10 cellular contexts compared by ENCODE assay signal in genomic region chr6:110664933-110665332, GRCh38.
DNase-seq lines count a peak whose midpoint lies in the region; FAIRE-seq and TF ChIP-seq lines count a peak whose summit lies in the region.
"Had no signal": no experiment of that assay in that cellular context is flagged by ENCODE, and none has a peak within 500 bp of the region (broad histone marks: within the 10 kb centered on the region; RNA-seq: fewer than 3 reads in every experiment).

No MANE protein-coding gene starts in this region.

- 63 to 67% methylated on average over 1 of the region's 1 CpG for WGBS in esophagus squamous epithelium, 2 donors

- H3K4me1 ChIP-seq in esophagus squamous epithelium: peaks cover 0 to 4% (median 0%) of the 10 kb centered on the region in 3 donors

- no peak overlapping the region for H3K4me3 ChIP-seq in esophagus squamous epithelium
- H3K4me3 ChIP-seq: lung had no signal

- H3K4me1 Mint-ChIP-seq in progenitor cell of endocrine pancreas (ENCODE audit: low read depth): no peaks in the 10 kb centered on the region

- FAIRE-seq in GM12891 (lab: Jason Lieb, UNC): peak; percentile 40

- no peaks in the 10 kb centered on the region for H3K9me3 ChIP-seq in esophagus squamous epithelium

- peaks cover 6% of the 10 kb centered on the region for H3K36me3 Mint-ChIP-seq in progenitor cell of endocrine pancreas (ENCODE audit: insufficient read depth)

- in situ Hi-C loops in KBM-7 (cut with MboI; ENCODE audit: low pct_unique_long_range_greater_than_20kb, low sequenced_read_pairs): no loop called here

- peaks cover 0 to 27% (median 0%) of the 10 kb centered on the region in 3 donors for H3K36me3 ChIP-seq in esophagus squamous epithelium

- H3K4me3 Mint-ChIP-seq in progenitor cell of endocrine pancreas (ENCODE audit: low read depth): no peak overlapping the region

- DNase-seq in GM12891 (ENCODE audit: insufficient read length, low spot score) (no peak), KBM-7 (peak; percentile 77), amniotic epithelial cell (ENCODE audit: low read depth) (peak; percentile 22), progenitor cell of endocrine pancreas (ENCODE audit: low spot score, unreplicated experiment) (no peak), esophagus squamous epithelium (lab: John Stamatoyannopoulos, UW) (no peak), NCI-H146 treated with DMSO at 0.1 percent for 48 hours (lab: John Stamatoyannopoulos, UW; ENCODE audit: unreplicated experiment) (no peak), T-helper 2 cell (no peak), DMS 273 (lab: John Stamatoyannopoulos, UW; ENCODE audit: unreplicated experiment) (no peak)
- DNase-seq: NCI-H1436 treated with DMSO at 0.1 percent for 48 hours had no signal

- H3K27ac Mint-ChIP-seq in progenitor cell of endocrine pancreas: peak overlapping the region; percentile 0

- intact Hi-C loops in esophagus squamous epithelium (cut with DNase I): no loop called here

- H3K27me3 Mint-ChIP-seq in progenitor cell of endocrine pancreas: no peaks in the 10 kb centered on the region

- H3K27me3 ChIP-seq in esophagus squamous epithelium: no peaks in the 10 kb centered on the region

- H3K9me3 Mint-ChIP-seq in progenitor cell of endocrine pancreas (ENCODE audit: low read depth): no peaks in the 10 kb centered on the region

- peak overlapping the region in 2 of 4 donors; percentile 6 to 42 for H3K27ac ChIP-seq in esophagus squamous epithelium

- no peak for TF ChIP-seq POLR2A in GM12891 (IDR thresholded peaks at IDR 0.05; ENCODE audit: low read depth, low read length)
- no peak for TF ChIP-seq POLR2A in esophagus squamous epithelium (IDR thresholded peaks at IDR 0.05)

- no peak for TF ChIP-seq CTCF in progenitor cell of endocrine pancreas (IDR thresholded peaks at IDR 0.05; ENCODE audit: unreplicated experiment)
- no peak for TF ChIP-seq CTCF in esophagus squamous epithelium (IDR thresholded peaks at IDR 0.05)

TF ChIP-seq in GM12891, 5 proteins besides CTCF, POLR2A, EP300 and RAD21:
- TF ChIP-seq SPI1 (IDR thresholded peaks at IDR 0.05; ENCODE audit: low read depth, low read length) (no peak), TAF1 (IDR thresholded peaks at IDR 0.05; ENCODE audit: low read depth, low read length) (no peak), POU2F2 (IDR thresholded peaks at IDR 0.05; ENCODE audit: low read depth, low read length) (no peak), POLR2AphosphoS5 (IDR thresholded peaks at IDR 0.05; ENCODE audit: low read depth, low read length) (no peak), PAX5 (IDR thresholded peaks at IDR 0.05; ENCODE audit: insufficient read depth, low read length, severe bottlenecking) (no peak)

Comparison
In these comparisons a context has a peak if more than half of its experiments do, and no peak if none do; other contexts are left out.
1. DNase-seq: peak in KBM-7 (single experiment) and amniotic epithelial cell (single experiment); none in GM12891 (single experiment), progenitor cell of endocrine pancreas (single experiment), esophagus squamous epithelium (single experiment), NCI-H146 treated with DMSO at 0.1 percent for 48 hours (single experiment), T-helper 2 cell (0 of 5) and DMS 273 (single experiment).